ENCODE assay signal across 2 cellular contexts in genomic region chr12:114812384-114812783, GRCh38.
A peak's percentile ranks its signal among the peaks of the same experiment; 100 is the strongest.
TF ChIP-seq lines count a peak whose summit lies in the region.

No MANE protein-coding gene starts in this region.

TF ChIP-seq in IMR-90, 13 proteins besides CTCF, POLR2A, EP300 and RAD21:
- no peak for TF ChIP-seq CEBPB (IDR thresholded peaks at IDR 0.05; ENCODE audit: low read depth, low read length)

TF ChIP-seq in K562, 482 proteins besides CTCF, POLR2A, EP300 and RAD21:
- TF ChIP-seq TRIM25 (IDR thresholded peaks at IDR 0.05; ENCODE audit: borderline replicate concordance) (no peak), STAT5B (CRISPR knock-in tag; IDR thresholded peaks at IDR 0.05) (no peak), CEBPB (tag; IDR thresholded peaks at IDR 0.05) (no peak), ZNF512 (tag; IDR thresholded peaks at IDR 0.05) (peak; percentile 77), REST (CRISPR knock-in tag; IDR thresholded peaks at IDR 0.05; ENCODE audit: low read depth) (no peak)
